ENCODE assay signal across 21 cellular contexts in the genomic region with DNA sequence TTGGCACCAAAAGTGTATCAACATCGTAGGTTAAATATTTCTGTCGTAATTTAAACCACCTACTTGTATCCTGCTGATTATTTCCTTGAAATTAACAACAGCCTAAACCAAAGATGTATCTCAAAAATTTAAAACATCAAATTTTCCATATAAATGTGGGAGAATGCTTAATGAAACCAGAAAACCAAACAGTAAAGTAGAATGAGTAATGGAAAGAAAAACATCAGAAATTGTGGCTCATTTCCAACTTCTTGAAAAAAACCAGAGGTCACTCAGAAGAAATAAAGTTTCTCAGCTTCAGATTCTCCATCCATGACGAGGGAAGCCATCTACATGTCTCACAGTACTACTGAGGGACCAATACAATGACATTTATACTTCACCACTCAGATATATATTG.
DNase-seq lines count a peak whose midpoint lies in the region; TF ChIP-seq lines count a peak whose summit lies in the region.
"Had no signal": no experiment of that assay in that cellular context is flagged by ENCODE, and none has a peak within 500 bp of the region (broad histone marks: within the 10 kb centered on the region; RNA-seq: fewer than 3 reads in every experiment).

No MANE protein-coding gene starts in this region.

- no peaks in the 10 kb centered on the region for H3K27me3 ChIP-seq in adrenal gland
- H3K27me3 ChIP-seq: heart right ventricle had no signal

- H3K9me3 Mint-ChIP-seq in osteocyte (ENCODE audit: unreplicated experiment), result no peaks in the 10 kb centered on the region
- H3K9me3 Mint-ChIP-seq in activated naive CD8-positive, alpha-beta T cell treated with anti-CD3 and anti-CD28 coated beads for 36 hours, result no peaks in the 10 kb centered on the region
- H3K9me3 Mint-ChIP-seq: nephron; stimulated activated memory B cell treated with anti-CD40 and anti-IgM and Interleukin-4, amounts not matched to agents 10 μg/mL and 1 μg/mL and 100 μg/mL, for 72 hours had no signal

- intact Hi-C loops in adrenal gland (cut with DNase I), result no loop called here

- H3K4me3 Mint-ChIP-seq in osteocyte (ENCODE audit: unreplicated experiment), result no peak overlapping the region
- no peak overlapping the region for H3K4me3 Mint-ChIP-seq in activated naive CD8-positive, alpha-beta T cell treated with anti-CD3 and anti-CD28 coated beads for 36 hours
- H3K4me3 Mint-ChIP-seq: activated naive CD8-positive, alpha-beta T cell treated with anti-CD3 and anti-CD28 coated beads, Interleukin-2, amount 50 U/mL, for 24 hours; nephron; stimulated activated memory B cell treated with anti-CD40 and anti-IgM and Interleukin-4, amounts not matched to agents 10 μg/mL and 1 μg/mL and 100 μg/mL, for 72 hours had no signal

- H3K4me1 Mint-ChIP-seq in osteocyte (ENCODE audit: unreplicated experiment), result peaks cover 48% of the 10 kb centered on the region
- H3K4me1 Mint-ChIP-seq in activated naive CD8-positive, alpha-beta T cell treated with anti-CD3 and anti-CD28 coated beads for 36 hours, result no peaks in the 10 kb centered on the region
- H3K4me1 Mint-ChIP-seq: activated naive CD8-positive, alpha-beta T cell treated with anti-CD3 and anti-CD28 coated beads, Interleukin-2, amount 50 U/mL, for 24 hours; nephron; stimulated activated memory B cell treated with anti-CD40 and anti-IgM and Interleukin-4, amounts not matched to agents 10 μg/mL and 1 μg/mL and 100 μg/mL, for 72 hours had no signal

- H3K36me3 ChIP-seq in adrenal gland (replicated peaks in 1 of 2), result no peaks in the 10 kb centered on the region
- H3K36me3 ChIP-seq: heart right ventricle had no signal

- H3K4me1 ChIP-seq in adrenal gland (replicated peaks in 1 of 2), result no peaks in the 10 kb centered on the region
- H3K4me1 ChIP-seq: heart right ventricle had no signal

- H3K27ac Mint-ChIP-seq in osteocyte (ENCODE audit: unreplicated experiment), result peak overlapping the region; percentile 94
- H3K27ac Mint-ChIP-seq in activated naive CD8-positive, alpha-beta T cell treated with anti-CD3 and anti-CD28 coated beads for 36 hours, result no peak overlapping the region
- H3K27ac Mint-ChIP-seq: activated naive CD8-positive, alpha-beta T cell treated with anti-CD3 and anti-CD28 coated beads, Interleukin-2, amount 50 U/mL, for 24 hours; nephron; stimulated activated memory B cell treated with anti-CD40 and anti-IgM and Interleukin-4, amounts not matched to agents 10 μg/mL and 1 μg/mL and 100 μg/mL, for 72 hours had no signal

- H3K4me3 ChIP-seq in adrenal gland, result no peak overlapping the region
- H3K4me3 ChIP-seq: heart right ventricle had no signal

- TF ChIP-seq POLR2A in adrenal gland (IDR thresholded peaks at IDR 0.05), result no peak

- TF ChIP-seq CTCF in osteocyte (IDR thresholded peaks at IDR 0.05) (no peak), adrenal gland (IDR thresholded peaks at IDR 0.05) (no peak)

- H3K9me3 ChIP-seq in adrenal gland (replicated peaks in 1 of 3), result no peaks in the 10 kb centered on the region

- no peak overlapping the region for H3K27ac ChIP-seq in adrenal gland
- H3K27ac ChIP-seq: heart right ventricle had no signal

- peaks cover 2% of the 10 kb centered on the region for H3K36me3 Mint-ChIP-seq in osteocyte (ENCODE audit: unreplicated experiment)
- no peaks in the 10 kb centered on the region for H3K36me3 Mint-ChIP-seq in activated naive CD8-positive, alpha-beta T cell treated with anti-CD3 and anti-CD28 coated beads for 36 hours
- H3K36me3 Mint-ChIP-seq: stimulated activated memory B cell treated with anti-CD40 and anti-IgM and Interleukin-4, amounts not matched to agents 10 μg/mL and 1 μg/mL and 100 μg/mL, for 72 hours had no signal

- no peaks in the 10 kb centered on the region for H3K27me3 Mint-ChIP-seq in osteocyte (ENCODE audit: unreplicated experiment)
- H3K27me3 Mint-ChIP-seq in activated naive CD8-positive, alpha-beta T cell treated with anti-CD3 and anti-CD28 coated beads for 36 hours, result no peaks in the 10 kb centered on the region
- H3K27me3 Mint-ChIP-seq: activated naive CD8-positive, alpha-beta T cell treated with anti-CD3 and anti-CD28 coated beads, Interleukin-2, amount 50 U/mL, for 24 hours; stimulated activated memory B cell treated with anti-CD40 and anti-IgM and Interleukin-4, amounts not matched to agents 10 μg/mL and 1 μg/mL and 100 μg/mL, for 72 hours had no signal

- DNase-seq in HT1080 (ENCODE audit: low read depth) (peak; percentile 44), astrocyte of the hippocampus (ENCODE audit: low read depth, low spot score) (peak; percentile 79), fibroblast of peridontal ligament (ENCODE audit: extremely low read depth) (peak; percentile 53), osteocyte (ENCODE audit: extremely low spot score, unreplicated experiment) (no peak), GOT3 (lab: John Stamatoyannopoulos, UW) (no peak), NCI-H2107 (lab: John Stamatoyannopoulos, UW) (no peak), adrenal gland (no peak)
- no peak for DNase-seq in activated naive CD8-positive, alpha-beta T cell treated with anti-CD3 and anti-CD28 coated beads for 36 hours
- DNase-seq: activated CD8-positive, alpha-beta memory T cell treated with anti-CD3 and anti-CD28 coated beads, Interleukin-2, amount 50 U/mL, for 48 hours; activated naive CD8-positive, alpha-beta T cell treated with anti-CD3 and anti-CD28 coated beads, Interleukin-2, amount 50 U/mL, for 24 hours; C1 segment of cervical spinal cord; caudate nucleus; EL; heart right ventricle; left ventricle myocardium superior; NCI-H1105 treated with DMSO at 0.1 percent for 48 hours; NCI-H2081; NCI-H510A; RPMI8226 had no signal

- 40 to 47% (median 46%) methylated on average over 3 of the region's 3 CpGs for WGBS in adrenal gland, 4 donors

Comparison
In these comparisons a context has a peak if more than half of its experiments do, and no peak if none do; other contexts are left out.
1. DNase-seq: peak in HT1080 (single experiment), astrocyte of the hippocampus (single experiment) and fibroblast of peridontal ligament (single experiment); none in osteocyte (single experiment), GOT3 (single experiment), NCI-H2107 (single experiment), activated naive CD8-positive, alpha-beta T cell treated with anti-CD3 and anti-CD28 coated beads for 36 hours (single experiment) and adrenal gland (0 of 7).